In genomic region chr18:304887-305529, GRCh38 we compare ENCODE assay signal across 1 cellular context.
TF ChIP-seq lines count a peak whose summit lies in the region.

No MANE protein-coding gene starts in this region.

TF ChIP-seq in WTC11, 78 proteins besides CTCF, POLR2A, EP300 and RAD21 (continued from another document):
- no peak for TF ChIP-seq ZNF425 (CRISPR knock-in tag; conservative IDR thresholded peaks at IDR 0.05)
